Comparison of ENCODE assay signal across 21 cellular contexts in genomic region chr10:116889066-116889465, GRCh38. TPM values are rescaled to one million over a fixed set of nuclear protein-coding genes. Genes with fewer than 3 reads are reported as not detected.
A peak's percentile ranks its signal among the peaks of the same experiment; 100 is the strongest.
DNase-seq lines count a peak whose midpoint lies in the region; ATAC-seq, FAIRE-seq and TF ChIP-seq lines count a peak whose summit lies in the region.
"Had no signal": no experiment of that assay in that cellular context is flagged by ENCODE, and none has a peak within 500 bp of the region (broad histone marks: within the 10 kb centered on the region; RNA-seq: fewer than 3 reads in every experiment).

No MANE protein-coding gene starts in this region.

- H3K27me3 ChIP-seq in breast epithelium (no peaks in the 10 kb centered on the region), keratinocyte (ENCODE audit: control insufficient read depth, extremely low read depth, insufficient read depth, low read length) (no peaks in the 10 kb centered on the region)

- H3K27me3 Mint-ChIP-seq in MCF 10A (ENCODE audit: insufficient read depth, unreplicated experiment) (no peaks in the 10 kb centered on the region), type B pancreatic cell (no peaks in the 10 kb centered on the region)

- peak overlapping the region; percentile 84 for H3K4me2 ChIP-seq in keratinocyte (ENCODE audit: control insufficient read depth, extremely low read depth, insufficient read depth, low read depth, low read length)

- H3K4me3 ChIP-seq in breast epithelium: no peak overlapping the region
- peak overlapping the region in 2 of 3 experiments; percentile 16 to 25 for H3K4me3 ChIP-seq in keratinocyte (ENCODE audit: control insufficient read depth in 2 of 3, extremely low read depth in 1 of 3, insufficient read depth in 2 of 3, low read depth in 1 of 3, low read length in 3 of 3)

- no peak for TF ChIP-seq POLR2A in breast epithelium (IDR thresholded peaks at IDR 0.05)

- H3K9me3 Mint-ChIP-seq in MCF 10A (ENCODE audit: unreplicated experiment) (no peaks in the 10 kb centered on the region), type B pancreatic cell (no peaks in the 10 kb centered on the region)
- no peaks in the 10 kb centered on the region for H3K9me3 Mint-ChIP-seq in activated naive CD4-positive, alpha-beta T cell treated with anti-CD3 and anti-CD28 coated beads, Interleukin-2, amount 50 U/mL, for 72 hours
- H3K9me3 Mint-ChIP-seq: activated naive CD4-positive, alpha-beta T cell treated with anti-CD3 and anti-CD28 coated beads for 36 hours; activated T-cell treated with anti-CD3 and anti-CD28 coated beads, Interleukin-2, amount 50 U/mL, for 4 hours; endodermal cell had no signal

- H4K20me1 ChIP-seq in keratinocyte (ENCODE audit: control insufficient read depth, extremely low read depth, insufficient read depth, low read length): peaks cover 5% of the 10 kb centered on the region

- H3K36me3 Mint-ChIP-seq in MCF 10A (ENCODE audit: insufficient read depth, unreplicated experiment) (peaks cover 5% of the 10 kb centered on the region), type B pancreatic cell (no peaks in the 10 kb centered on the region)
- H3K36me3 Mint-ChIP-seq in activated naive CD4-positive, alpha-beta T cell treated with anti-CD3 and anti-CD28 coated beads, Interleukin-2, amount 50 U/mL, for 72 hours: no peaks in the 10 kb centered on the region

- peaks cover 2% of the 10 kb centered on the region for H3K9me1 ChIP-seq in keratinocyte (ENCODE audit: control insufficient read depth, extremely low read depth, insufficient read depth, low read length)

- BruUV-seq in MCF 10A (replicated peaks; lab: Mats Ljungman, UMichigan): no TSS peak

- intact Hi-C loops in MCF 10A (cut with micrococcal nuclease) (loop anchor here (2.0 to 5.0 kb wide), 3 partner anchors 37 to 286 kb away; partner anchors contain the start of gene SHTN1), breast epithelium (cut with DNase I; ENCODE audit: low total_unique reads) (no loop called here)

- no peak for ATAC-seq in activated naive CD4-positive, alpha-beta T cell treated with anti-CD3 and anti-CD28 coated beads, Interleukin-2, amount 50 U/mL, for 72 hours
- no peak for ATAC-seq in HG03460 (IDR thresholded peaks at IDR 0.05; ENCODE audit: unreplicated experiment)
- ATAC-seq: activated T-cell treated with anti-CD3 and anti-CD28 coated beads, Interleukin-2, amount 50 U/mL, for 4 hours had no signal

- H3K4me3 Mint-ChIP-seq in MCF 10A (ENCODE audit: unreplicated experiment) (peak overlapping the region; percentile 16), type B pancreatic cell (no peak overlapping the region)
- H3K4me3 Mint-ChIP-seq: activated naive CD4-positive, alpha-beta T cell treated with anti-CD3 and anti-CD28 coated beads for 36 hours; activated T-cell treated with anti-CD3 and anti-CD28 coated beads, Interleukin-2, amount 50 U/mL, for 4 hours; B cell; endodermal cell had no signal

- CTCF ChIA-PET in MCF 10A (lab: Yijun Ruan, JAX): interaction anchor here (0.6 to 1.4 kb wide), 8 partner anchors 10 to 278 kb away, joined by 3 read pairs; no protein-coding TSS in a partner anchor

- no peaks in the 10 kb centered on the region for H3K79me2 ChIP-seq in keratinocyte (ENCODE audit: control insufficient read depth, insufficient read depth, low read length)

- TF ChIP-seq CTCF in MCF 10A (IDR thresholded peaks at IDR 0.05; ENCODE audit: unreplicated experiment) (no peak), breast epithelium (IDR thresholded peaks at IDR 0.05) (no peak), keratinocyte (optimal IDR thresholded peaks at IDR 0.05 in 1 of 3, IDR thresholded peaks at IDR 0.05 in 1 of 3, conservative IDR thresholded peaks at IDR 0.05 in 1 of 3; ENCODE audit: extremely low read depth in 1 of 3, insufficient read depth in 2 of 3, low read length in 3 of 3) (no peak), type B pancreatic cell (conservative IDR thresholded peaks at IDR 0.05) (no peak)

- no peaks in the 10 kb centered on the region for H3K4me1 ChIP-seq in breast epithelium
- H3K4me1 ChIP-seq in keratinocyte (ENCODE audit: control insufficient read depth, extremely low read depth, insufficient read depth, low read length): peaks cover 19% of the 10 kb centered on the region

- peak; percentile 9 for FAIRE-seq in keratinocyte (lab: Jason Lieb, UNC)
- FAIRE-seq in urothelium cell line (lab: Jason Lieb, UNC): no peak
- FAIRE-seq: D721Med had no signal

- H3K9me3 ChIP-seq in breast epithelium (no peaks in the 10 kb centered on the region), keratinocyte (ENCODE audit: control insufficient read depth, low read depth, low read length) (no peaks in the 10 kb centered on the region)
- H3K9me3 ChIP-seq: neutrophil had no signal

- no peak overlapping the region for H3K9ac ChIP-seq in keratinocyte (ENCODE audit: control insufficient read depth, extremely low read depth, insufficient read depth, low read length)

- H3K4me1 Mint-ChIP-seq in MCF 10A (ENCODE audit: insufficient read depth, unreplicated experiment): peaks cover 27% of the 10 kb centered on the region
- H3K4me1 Mint-ChIP-seq in type B pancreatic cell (ENCODE audit: unreplicated experiment): peaks cover 41% of the 10 kb centered on the region
- H3K4me1 Mint-ChIP-seq: B cell had no signal

- dilution Hi-C loops in keratinocyte (cut with MboI; ENCODE audit: extremely low pct_ligation_motif_present, low sequenced_read_pairs): no loop called here

- H3K27ac ChIP-seq in breast epithelium (no peak overlapping the region), angular gyrus (ENCODE audit: low read depth, low read length) (peak overlapping the region; percentile 67), keratinocyte (ENCODE audit: control insufficient read depth, insufficient read depth, low read length) (peak overlapping the region; percentile 66)
- H3K27ac ChIP-seq: neutrophil had no signal

- DNase-seq in MCF 10A (ENCODE audit: unreplicated experiment): no peak
- no peak for DNase-seq in breast epithelium (ENCODE audit: low spot score in 2 of 2)
- DNase-seq in keratinocyte (ENCODE audit: low read depth, low spot score): no peak
- DNase-seq in type B pancreatic cell (ENCODE audit: extremely low spot score, unreplicated experiment): no peak
- DNase-seq in activated naive CD4-positive, alpha-beta T cell treated with anti-CD3 and anti-CD28 coated beads, Interleukin-2, amount 50 U/mL, for 72 hours (ENCODE audit: low spot score in 2 of 2): no peak
- no peak for DNase-seq in urothelium cell line (ENCODE audit: low spot score)
- DNase-seq: activated CD4-positive, CD25-positive, alpha-beta regulatory T cell treated with anti-CD3 and anti-CD28 coated beads, Interleukin-2, amount 50 U/mL, for 72 hours; activated naive CD4-positive, alpha-beta T cell treated with anti-CD3 and anti-CD28 coated beads for 36 hours; activated T-cell treated with anti-CD3 and anti-CD28 coated beads, Interleukin-2, amount 50 U/mL, for 4 hours; KBM-7; MV-4-11; NCI-H1694 treated with DMSO at 0.1 percent for 48 hours; NCI-H345; NK-92 treated with Interleukin-12 subunit alpha and Interleukin-12 subunit beta, amount 100 ng/mL, for 24 hours had no signal

- H3K27ac Mint-ChIP-seq in MCF 10A (ENCODE audit: low read depth, unreplicated experiment): no peak overlapping the region
- H3K27ac Mint-ChIP-seq in type B pancreatic cell: peak overlapping the region; percentile 42
- H3K27ac Mint-ChIP-seq in activated naive CD4-positive, alpha-beta T cell treated with anti-CD3 and anti-CD28 coated beads, Interleukin-2, amount 50 U/mL, for 72 hours: no peak overlapping the region
- H3K27ac Mint-ChIP-seq: activated naive CD4-positive, alpha-beta T cell treated with anti-CD3 and anti-CD28 coated beads for 36 hours; B cell; endodermal cell had no signal

- no peak overlapping the region for H2AFZ ChIP-seq in keratinocyte (ENCODE audit: control insufficient read depth, low read length)

- H3K36me3 ChIP-seq in breast epithelium: no peaks in the 10 kb centered on the region
- H3K36me3 ChIP-seq in keratinocyte (ENCODE audit: control insufficient read depth in 2 of 2, extremely low read depth in 1 of 2, insufficient read depth in 2 of 2, low read length in 2 of 2): peaks cover 2 to 6% of the 10 kb centered on the region in 2 experiments
- H3K36me3 ChIP-seq: neutrophil had no signal

- POLR2A ChIA-PET in MCF 10A (lab: Yijun Ruan, JAX): interaction anchor here (0.7 to 3.7 kb wide), 14 partner anchors 9 to 286 kb away, joined by 3 to 24 read pairs (median 4); partner anchors contain the start of genes ENO4 and SHTN1

RNA-seq across cellular contexts. Expression of gene ENO4, which starts 39.8 kb away (rescaled TPM):
- total RNA-seq in MCF 10A (2022): 0.15 TPM in 1 of 2 replicates, not detected in the other
- 1 to 10 TPM in 1 of 3 donors, under 1 TPM in 2; 0.16 to 1.9 (median 0.66) TPM for total RNA-seq in breast epithelium
- 0.17 to 0.35 TPM (median 0.25 TPM) in 3 replicates for polyA plus RNA-seq in keratinocyte
- polyA plus RNA-seq in keratinocyte (2011; ENCODE audit: low read depth): not detected
- 0.24 and 0.25 TPM in 2 replicates for polyA plus RNA-seq in keratinocyte (2011; cell fraction: cytosol; rRNA removed)
- 0.43 and 0.72 TPM in 2 replicates for polyA plus RNA-seq in keratinocyte (2011; cell fraction: nucleus; rRNA removed)
- 0.10 TPM in 1 of 2 replicates, not detected in the other for polyA plus RNA-seq in keratinocyte (2012; ENCODE audit: low replicate concordance)
- polyA minus RNA-seq in keratinocyte: not detected in 3 replicates
- not detected for polyA minus RNA-seq in keratinocyte (2011; cell fraction: cytosol; rRNA and poly(A)+ RNA removed)
- not detected in 2 replicates for polyA minus RNA-seq in keratinocyte (2011; cell fraction: nucleus; rRNA and poly(A)+ RNA removed)
- 1.4 and 4.4 TPM in 2 replicates for total RNA-seq in type B pancreatic cell (ENCODE audit: low replicate concordance)
- not detected for total RNA-seq in activated naive CD4-positive, alpha-beta T cell treated with anti-CD3 and anti-CD28 coated beads, Interleukin-2, amount 50 U/mL, for 72 hours
- total RNA-seq: activated naive CD4-positive, alpha-beta T cell treated with anti-CD3 and anti-CD28 coated beads for 36 hours; activated T-cell treated with anti-CD3 and anti-CD28 coated beads, Interleukin-2, amount 50 U/mL, for 4 hours; RPMI7951 had no signal

Comparison
In these comparisons a context has a peak if more than half of its experiments do, and no peak if none do; other contexts are left out.
1. H3K27ac ChIP-seq: peak in angular gyrus (single experiment) and keratinocyte (single experiment); none in breast epithelium (0 of 2).
2. H3K4me3 ChIP-seq: peak in keratinocyte (2 of 3); none in breast epithelium (0 of 3).